ENCODE assay signal across 1 cellular context in genomic region chr11:130400793-130401483, GRCh38.
TF ChIP-seq lines count a peak whose summit lies in the region.

No MANE protein-coding gene starts in this region.

TF ChIP-seq in H1, 55 proteins besides CTCF, POLR2A, EP300 and RAD21 (continued from another document):
- TF ChIP-seq CHD7 (IDR thresholded peaks at IDR 0.05; ENCODE audit: insufficient replicate concordance, low read length) (no peak), CBX5 (IDR thresholded peaks at IDR 0.05; ENCODE audit: low read depth, low read length) (no peak), MAX (IDR thresholded peaks at IDR 0.05) (no peak), SRF (IDR thresholded peaks at IDR 0.05; ENCODE audit: low read depth, low read length) (no peak), POLR2AphosphoS5 (IDR thresholded peaks at IDR 0.05; ENCODE audit: low read depth, low read length) (no peak), CREB1 (IDR thresholded peaks at IDR 0.05) (no peak), SP4 (IDR thresholded peaks at IDR 0.05; ENCODE audit: low read length) (no peak), SP1 (IDR thresholded peaks at IDR 0.05; ENCODE audit: low read depth, low read length) (no peak), JUN (IDR thresholded peaks at IDR 0.05; ENCODE audit: low read depth, low read length) (no peak), HDAC6 (IDR thresholded peaks at IDR 0.05; ENCODE audit: low read depth, low read length) (no peak), GTF2F1 (IDR thresholded peaks at IDR 0.05; ENCODE audit: borderline replicate concordance, low read depth, low read length) (no peak), SAP30 (IDR thresholded peaks at IDR 0.05; ENCODE audit: insufficient read depth, insufficient replicate concordance, low read length) (no peak), TCF12 (IDR thresholded peaks at IDR 0.05; ENCODE audit: low read depth, low read length) (no peak), TEAD4 (IDR thresholded peaks at IDR 0.05; ENCODE audit: low read depth, low read length) (no peak)
